In genomic region chr11:36247493-36247892, GRCh38 we compare ENCODE assay signal across 29 cellular contexts. TPM values are rescaled to one million over a fixed set of nuclear protein-coding genes. Genes with fewer than 3 reads are reported as not detected.
DNase-seq lines count a peak whose midpoint lies in the region; ATAC-seq, FAIRE-seq and TF ChIP-seq lines count a peak whose summit lies in the region.
"Had no signal": no experiment of that assay in that cellular context is flagged by ENCODE, and none has a peak within 500 bp of the region (broad histone marks: within the 10 kb centered on the region; RNA-seq: fewer than 3 reads in every experiment).

No MANE protein-coding gene starts in this region.

- TF ChIP-seq EP300 in K562 (IDR thresholded peaks at IDR 0.05; ENCODE audit: low read length) (no peak), HepG2 (IDR thresholded peaks at IDR 0.05; ENCODE audit: low read depth in 2 of 2, low read length in 2 of 2) (no peak), HepG2 (CRISPR knock-in tag; IDR thresholded peaks at IDR 0.05; ENCODE audit: borderline replicate concordance) (no peak)

- H3F3A ChIP-seq in neural progenitor cell (ENCODE audit: low read depth), result peaks cover 11% of the 10 kb centered on the region

- FAIRE-seq in K562 (lab: Jason Lieb, UNC), result no peak
- no peak for FAIRE-seq in HepG2 (lab: Jason Lieb, UNC)
- FAIRE-seq: A204.1, GM12878, GM12892, GM18507 had no signal

- in situ Hi-C loops in K562 (cut with MboI), result no loop called here
- in situ Hi-C loops in HepG2 (cut with HindIII; ENCODE audit: extremely low pct_ligation_motif_present, low pct_unique_long_range_greater_than_20kb), result no loop called here

- H3K27me3 Mint-ChIP-seq in WTC11 (ENCODE audit: low read depth) (peaks cover 3% of the 10 kb centered on the region; the same call in 1 of the 2 replicates), neural progenitor cell (ENCODE audit: insufficient read depth, low read depth) (peaks cover 7% of the 10 kb centered on the region)

- H3K27ac ChIP-seq in K562 (ENCODE audit: extremely low read depth, low read depth, low read length) (no peak overlapping the region), HepG2 (ENCODE audit: extremely low read length, insufficient read depth, low read length) (no peak overlapping the region), neural progenitor cell (no peak overlapping the region)
- H3K27ac ChIP-seq: BLaER1 had no signal

- intact Hi-C loops in K562 (cut with micrococcal nuclease) (no loop called here), HepG2 (cut with micrococcal nuclease; ENCODE audit: unreplicated experiment) (no loop called here)

- H3K36me3 ChIP-seq in K562 (ENCODE audit: control insufficient read depth, insufficient read depth, low read length) (no peaks in the 10 kb centered on the region), HepG2 (replicated peaks in 1 of 2; ENCODE audit: control insufficient read depth in 1 of 2, insufficient read depth in 2 of 2, low read length in 2 of 2) (no peaks in the 10 kb centered on the region), neural progenitor cell (peaks cover 5% of the 10 kb centered on the region)
- H3K36me3 ChIP-seq: BE2C had no signal

- DNase-seq in WTC11 (ENCODE audit: low spot score), result no peak
- DNase-seq in K562 (ENCODE audit: extremely low read depth in 1 of 4, low spot score in 3 of 4), result no peak
- DNase-seq in HepG2 (ENCODE audit: low spot score), result no peak
- DNase-seq in neural progenitor cell (ENCODE audit: low spot score), result no peak
- DNase-seq in pons (ENCODE audit: low spot score), result no peak
- DNase-seq in stimulated activated CD4-positive, alpha-beta T cell treated with anti-CD3 and anti-CD28 coated beads, Interleukin-2, amount 100 ng/mL, for 48 hours, result no peak
- DNase-seq: 8988T; ACHN; BE2C; C1 segment of cervical spinal cord; CD4-positive, alpha-beta memory T cell; CD4-positive, CD25-positive, alpha-beta regulatory T cell; CD8-positive, alpha-beta memory T cell; COR-L47; DMS 273 treated with DMSO at 0.1 percent for 48 hours; DMS153; DMS53; DMS79; DND-41; EL; GDM1 had no signal

- H3K4me1 Mint-ChIP-seq in WTC11 (no peaks in the 10 kb centered on the region), neural progenitor cell (peaks cover 14% of the 10 kb centered on the region)
- H3K4me1 Mint-ChIP-seq: CD4-positive, alpha-beta memory T cell; CD4-positive, CD25-positive, alpha-beta regulatory T cell; CD8-positive, alpha-beta memory T cell had no signal

- no peaks in the 10 kb centered on the region for H3K36me3 Mint-ChIP-seq in WTC11
- H3K36me3 Mint-ChIP-seq in neural progenitor cell, result no peaks in the 10 kb centered on the region
- H3K36me3 Mint-ChIP-seq: CD14-positive monocyte; CD4-positive, alpha-beta memory T cell; CD4-positive, CD25-positive, alpha-beta regulatory T cell; CD8-positive, alpha-beta memory T cell had no signal

- no peak overlapping the region for H3K4me2 ChIP-seq in K562 (ENCODE audit: insufficient read depth, low read length)
- no peak overlapping the region for H3K4me2 ChIP-seq in HepG2 (ENCODE audit: low read depth, low read length)
- no peak overlapping the region for H3K4me2 ChIP-seq in neural progenitor cell
- H3K4me2 ChIP-seq: BLaER1 had no signal

- H4K20me1 ChIP-seq in K562 (replicated peaks; ENCODE audit: control insufficient read depth, insufficient read depth, low read length) (no peaks in the 10 kb centered on the region; the same call in 1 of the 2 replicates), HepG2 (ENCODE audit: insufficient read depth, low read length) (no peaks in the 10 kb centered on the region), neural progenitor cell (ENCODE audit: low read depth) (no peaks in the 10 kb centered on the region)
- H4K20me1 ChIP-seq: BLaER1 had no signal

- TF ChIP-seq POLR2A in K562 (conservative IDR thresholded peaks at IDR 0.05), result no peak
- no peak for TF ChIP-seq POLR2A in HepG2 (IDR thresholded peaks at IDR 0.05; ENCODE audit: insufficient read depth in 1 of 2, low read depth in 2 of 2, low read length in 2 of 2)

- POLR2A ChIA-PET in WTC11 (lab: Charles Lee), result no interaction called here
- POLR2A ChIA-PET in K562 (lab: Yijun Ruan, JAX), result no interaction called here
- POLR2A ChIA-PET in HepG2 (lab: Yijun Ruan, JAX), result no interaction called here

- CTCF ChIA-PET in WTC11 (lab: Charles Lee), result no interaction called here
- CTCF ChIA-PET in K562 (lab: Yijun Ruan, JAX; ENCODE audit: low intra/inter-chr PET ratio), result no interaction called here
- CTCF ChIA-PET in HepG2 (lab: Yijun Ruan, JAX; ENCODE audit: low intra/inter-chr PET ratio, low total read pairs), result no interaction called here

- no peak for ATAC-seq in WTC11
- no peak for ATAC-seq in K562
- no peak for ATAC-seq in HepG2
- no peak for ATAC-seq in GM18520 (IDR thresholded peaks at IDR 0.05; ENCODE audit: unreplicated experiment)
- ATAC-seq: GM12878 had no signal

- no peaks in the 10 kb centered on the region for H3K9me1 ChIP-seq in K562 (ENCODE audit: control insufficient read depth, insufficient read depth, low read length)

- no peak for TF ChIP-seq RAD21 in K562 (CRISPR knock-in tag; conservative IDR thresholded peaks at IDR 0.05 in 1 of 2, IDR thresholded peaks at IDR 0.05 in 1 of 2)
- TF ChIP-seq RAD21 in HepG2 (CRISPR knock-in tag; IDR thresholded peaks at IDR 0.05), result no peak

- peaks cover 24% of the 10 kb centered on the region for H3K9me3 Mint-ChIP-seq in WTC11
- H3K9me3 Mint-ChIP-seq in neural progenitor cell, result peaks cover 2% of the 10 kb centered on the region
- H3K9me3 Mint-ChIP-seq: CD8-positive, alpha-beta memory T cell had no signal

- no peak overlapping the region for H3K4me3 ChIP-seq in K562
- no peak overlapping the region for H3K4me3 ChIP-seq in HepG2 (replicated peaks in 1 of 3; ENCODE audit: insufficient read depth in 1 of 3, low read depth in 2 of 3, low read length in 3 of 3)
- no peak overlapping the region for H3K4me3 ChIP-seq in neural progenitor cell
- H3K4me3 ChIP-seq: BLaER1, GM12878 had no signal

- H3K27ac Mint-ChIP-seq in WTC11, result no peak overlapping the region
- peak overlapping the region; percentile 65 for H3K27ac Mint-ChIP-seq in neural progenitor cell
- H3K27ac Mint-ChIP-seq: CD4-positive, alpha-beta memory T cell; CD4-positive, CD25-positive, alpha-beta regulatory T cell; CD8-positive, alpha-beta memory T cell had no signal

- BruUV-seq in K562 (replicated peaks; lab: Mats Ljungman, UMichigan) (no TSS peak), HepG2 (replicated peaks; lab: Mats Ljungman, UMichigan) (no TSS peak)

- no peak overlapping the region for H3K9ac ChIP-seq in K562 (ENCODE audit: insufficient read depth in 1 of 2, low read depth in 2 of 2, low read length in 2 of 2)
- H3K9ac ChIP-seq in HepG2 (ENCODE audit: insufficient read depth, low read depth, low read length), result no peak overlapping the region
- no peak overlapping the region for H3K9ac ChIP-seq in neural progenitor cell
- H3K9ac ChIP-seq: BLaER1 had no signal

- H2AFZ ChIP-seq in K562 (ENCODE audit: low read depth, low read length) (no peak overlapping the region), HepG2 (ENCODE audit: low read length) (no peak overlapping the region), neural progenitor cell (replicated peaks) (no peak overlapping the region)

- no peak for TF ChIP-seq CTCF in WTC11 (IDR thresholded peaks at IDR 0.05)
- TF ChIP-seq CTCF in K562 (IDR thresholded peaks at IDR 0.05 in 2 of 3, conservative IDR thresholded peaks at IDR 0.05 in 1 of 3; ENCODE audit: insufficient read depth in 2 of 3, low read depth in 1 of 3, low read length in 3 of 3), result no peak
- TF ChIP-seq CTCF in HepG2 (CRISPR knock-in tag; IDR thresholded peaks at IDR 0.05), result no peak
- TF ChIP-seq CTCF in neural progenitor cell (IDR thresholded peaks at IDR 0.05), result no peak

- H3K9me3 ChIP-seq in K562 (replicated peaks; ENCODE audit: control insufficient read depth, insufficient read depth, low read depth, low read length) (no peaks in the 10 kb centered on the region), HepG2 (ENCODE audit: low read length) (no peaks in the 10 kb centered on the region), neural progenitor cell (ENCODE audit: low read depth) (no peaks in the 10 kb centered on the region)
- H3K9me3 ChIP-seq: BE2C had no signal

- 2% methylated on average over 3 of the region's 3 CpGs for WGBS in K562 (ENCODE audit: insufficient coverage, low coverage, missing lambda C conversion rate)
- 0% methylated on average over 3 of the region's 3 CpGs for WGBS in HepG2 (ENCODE audit: low lambda C conversion rate)

- peaks cover 2 to 5% of the 10 kb centered on the region in 2 experiments; a peak in 1 of 5 replicates for H3K27me3 ChIP-seq in K562 (ENCODE audit: control insufficient read depth in 2 of 2, insufficient read depth in 2 of 2, low read length in 2 of 2)
- H3K27me3 ChIP-seq in HepG2 (ENCODE audit: control insufficient read depth in 1 of 2, insufficient read depth in 2 of 2, low read length in 2 of 2), result 0 out of 5 replicates have a peak, but pooled peaks cover 0 to 4% of the 10 kb centered on the region in 2 experiments
- no peaks in the 10 kb centered on the region for H3K27me3 ChIP-seq in neural progenitor cell
- H3K27me3 ChIP-seq: BE2C, BLaER1 had no signal

- H3K4me3 Mint-ChIP-seq in WTC11 (no peak overlapping the region), neural progenitor cell (no peak overlapping the region)
- H3K4me3 Mint-ChIP-seq: CD14-positive monocyte; CD4-positive, alpha-beta memory T cell; CD4-positive, CD25-positive, alpha-beta regulatory T cell; CD8-positive, alpha-beta memory T cell had no signal

- H3K79me2 ChIP-seq in K562 (ENCODE audit: control insufficient read depth, insufficient read depth, low read length), result no peaks in the 10 kb centered on the region
- no peaks in the 10 kb centered on the region for H3K79me2 ChIP-seq in HepG2 (ENCODE audit: insufficient read depth, low read length)
- no peaks in the 10 kb centered on the region for H3K79me2 ChIP-seq in neural progenitor cell (ENCODE audit: low read depth)

- H3K4me1 ChIP-seq in K562 (replicated peaks in 1 of 2; ENCODE audit: control insufficient read depth in 2 of 2, insufficient read depth in 2 of 2, low read length in 2 of 2) (no peaks in the 10 kb centered on the region), HepG2 (ENCODE audit: insufficient read depth, low read length) (no peaks in the 10 kb centered on the region), neural progenitor cell (peaks cover 13% of the 10 kb centered on the region)
- H3K4me1 ChIP-seq: BE2C had no signal

RNA-seq across cellular contexts. Expression of gene COMMD9, which starts 41.7 kb away (rescaled TPM):
- total RNA-seq in WTC11 (2021) (26.1 to 33.3 TPM (median 27.1 TPM) in 3 replicates), K562 (2014; rRNA removed) (32.2 and 33.1 TPM in 2 replicates), K562 (2014; rRNA removed; fragmentation: Illumina TruSeq; extraction: Trizol) (27.3 and 29.6 TPM in 2 replicates), K562 (2015; rRNA removed; fragmentation: Illumina TruSeq; extraction: Trizol) (38.9 and 40.0 TPM in 2 replicates), K562 (2021) (49.5 and 52.3 TPM in 2 replicates), HepG2 (2016; rRNA removed; fragmentation: Illumina TruSeq; extraction: Trizol) (76.7 and 103 TPM in 2 replicates), neural progenitor cell (ENCODE audit: low replicate concordance) (27.0 and 28.4 TPM in 2 replicates)
- 7.3 and 10.3 TPM in 2 replicates for total RNA-seq in K562 (2011; cell fraction: chromatin; rRNA removed; ENCODE audit: low replicate concordance)
- total RNA-seq in K562 (2011; cell fraction: nucleolus; rRNA removed), result 7.8 and 7.9 TPM in 2 replicates
- 10.5 and 13.7 TPM in 2 replicates for total RNA-seq in K562 (2011; cell fraction: nucleoplasm; rRNA removed)
- polyA plus RNA-seq in K562 (2011; rRNA removed) (41.8 and 46.5 TPM in 2 replicates), K562 (2014; fragmentation: Illumina TruSeq; extraction: Trizol) (40.6 and 58.6 TPM in 2 replicates), K562 (2014; fragmentation: Nextera tagmentation; extraction: Ambion mirVana) (100 to 1,000 TPM; 115 to 121 TPM), K562 (2014; rRNA removed) (48.0 and 54.6 TPM in 2 replicates), HepG2 (2011; rRNA removed) (43.6 and 47.3 TPM in 2 replicates)
- 40.7 and 66.0 TPM in 2 replicates for polyA plus RNA-seq in K562 (2011; cell fraction: cytosol; rRNA removed)
- polyA plus RNA-seq in K562 (2011; cell fraction: nucleus; rRNA removed), result 30.8 and 37.3 TPM in 2 replicates
- 31.3 and 34.4 TPM in 2 replicates for polyA plus RNA-seq in K562 (2012)
- polyA minus RNA-seq in K562 (2011; rRNA and poly(A)+ RNA removed), result 24.1 and 28.4 TPM in 2 replicates
- 15.6 and 19.9 TPM in 2 replicates for polyA minus RNA-seq in K562 (2011; cell fraction: cytosol; rRNA and poly(A)+ RNA removed)
- 4.7 and 6.4 TPM in 2 replicates for polyA minus RNA-seq in K562 (2011; cell fraction: nucleus; rRNA and poly(A)+ RNA removed)
- 20.2 and 31.5 TPM in 2 replicates for total RNA-seq in HepG2 (2016; cell fraction: cytosol; rRNA removed; fragmentation: Illumina TruSeq; extraction: Trizol; ENCODE audit: low read depth)
- total RNA-seq in HepG2 (2016; cell fraction: insoluble cytoplasmic fraction; rRNA removed; fragmentation: Illumina TruSeq; extraction: Trizol), result 74.2 and 108 TPM in 2 replicates
- total RNA-seq in HepG2 (2016; cell fraction: membrane; rRNA removed; fragmentation: Illumina TruSeq; extraction: Trizol), result 50.6 and 58.1 TPM in 2 replicates
- 31.5 and 37.0 TPM in 2 replicates for total RNA-seq in HepG2 (2016; cell fraction: nucleus; rRNA removed; fragmentation: Illumina TruSeq; extraction: Trizol)
- 31.6 and 41.1 TPM in 2 replicates for polyA plus RNA-seq in HepG2 (2011; cell fraction: cytosol; rRNA removed)
- 34.3 and 38.0 TPM in 2 replicates for polyA plus RNA-seq in HepG2 (2011; cell fraction: nucleus; rRNA removed)
- 21.2 and 32.0 TPM in 2 replicates for polyA plus RNA-seq in HepG2 (2012)
- 37.1 and 37.2 TPM in 2 replicates for polyA plus RNA-seq in HepG2 (2016; cell fraction: cytosol; fragmentation: Illumina TruSeq; extraction: Trizol; ENCODE audit: low read depth)
- polyA plus RNA-seq in HepG2 (2016; cell fraction: insoluble cytoplasmic fraction; fragmentation: Illumina TruSeq; extraction: Trizol; ENCODE audit: low read depth), result 119 and 125 TPM in 2 replicates
- 40.9 and 54.7 TPM in 2 replicates for polyA plus RNA-seq in HepG2 (2016; cell fraction: membrane; fragmentation: Illumina TruSeq; extraction: Trizol; ENCODE audit: low read depth)
- 51.5 and 57.1 TPM in 2 replicates for polyA plus RNA-seq in HepG2 (2016; cell fraction: nucleus; fragmentation: Illumina TruSeq; extraction: Trizol; ENCODE audit: insufficient read depth, low read depth)
- 48.6 and 163 TPM in 2 replicates for polyA minus RNA-seq in HepG2 (2011; rRNA and poly(A)+ RNA removed; ENCODE audit: low replicate concordance)
- 10.0 and 12.1 TPM in 2 replicates for polyA minus RNA-seq in HepG2 (2011; cell fraction: cytosol; rRNA and poly(A)+ RNA removed)
- 26.5 and 29.2 TPM in 2 replicates for polyA minus RNA-seq in HepG2 (2011; cell fraction: nucleus; rRNA and poly(A)+ RNA removed)

RNA-seq across cellular contexts. Expression of gene PRR5L, which starts 48.6 kb away (rescaled TPM):
- total RNA-seq in WTC11 (2021) (3.9 to 4.6 TPM (median 4.0 TPM) in 3 replicates), K562 (2014; rRNA removed) (0.53 TPM in 1 of 2 replicates, not detected in the other), K562 (2014; rRNA removed; fragmentation: Illumina TruSeq; extraction: Trizol) (0.16 and 0.29 TPM in 2 replicates), K562 (2015; rRNA removed; fragmentation: Illumina TruSeq; extraction: Trizol) (0.11 TPM in 1 of 2 replicates, not detected in the other), K562 (2021) (0.07 and 0.60 TPM in 2 replicates), HepG2 (2016; rRNA removed; fragmentation: Illumina TruSeq; extraction: Trizol) (not detected in 2 replicates), neural progenitor cell (ENCODE audit: low replicate concordance) (14.7 and 23.4 TPM in 2 replicates)
- total RNA-seq in K562 (2011; cell fraction: chromatin; rRNA removed; ENCODE audit: low replicate concordance), result 0.37 and 0.74 TPM in 2 replicates
- 0.50 and 0.66 TPM in 2 replicates for total RNA-seq in K562 (2011; cell fraction: nucleolus; rRNA removed)
- 0.22 and 1.3 TPM in 2 replicates for total RNA-seq in K562 (2011; cell fraction: nucleoplasm; rRNA removed)
- polyA plus RNA-seq in K562 (2011; rRNA removed) (0.15 and 0.36 TPM in 2 replicates), K562 (2014; fragmentation: Illumina TruSeq; extraction: Trizol) (0.39 and 0.40 TPM in 2 replicates), K562 (2014; fragmentation: Nextera tagmentation; extraction: Ambion mirVana) (under 1 TPM in 1 of 2 experiments, not detected in 1; 0.25 TPM), K562 (2014; rRNA removed) (0.50 and 2.5 TPM in 2 replicates), HepG2 (2011; rRNA removed) (0.16 TPM in 1 of 2 replicates, not detected in the other)
- 0.09 and 0.15 TPM in 2 replicates for polyA plus RNA-seq in K562 (2011; cell fraction: cytosol; rRNA removed)
- 0.20 and 0.63 TPM in 2 replicates for polyA plus RNA-seq in K562 (2011; cell fraction: nucleus; rRNA removed)
- 0.30 and 0.79 TPM in 2 replicates for polyA plus RNA-seq in K562 (2012)
- polyA minus RNA-seq in K562 (2011; rRNA and poly(A)+ RNA removed), result 0.18 and 0.33 TPM in 2 replicates
- not detected in 2 replicates for polyA minus RNA-seq in K562 (2011; cell fraction: cytosol; rRNA and poly(A)+ RNA removed)
- polyA minus RNA-seq in K562 (2011; cell fraction: nucleus; rRNA and poly(A)+ RNA removed), result 0.11 and 0.81 TPM in 2 replicates
- total RNA-seq in HepG2 (2016; cell fraction: cytosol; rRNA removed; fragmentation: Illumina TruSeq; extraction: Trizol; ENCODE audit: low read depth), result not detected in 2 replicates
- not detected in 2 replicates for total RNA-seq in HepG2 (2016; cell fraction: insoluble cytoplasmic fraction; rRNA removed; fragmentation: Illumina TruSeq; extraction: Trizol)
- not detected in 2 replicates for total RNA-seq in HepG2 (2016; cell fraction: membrane; rRNA removed; fragmentation: Illumina TruSeq; extraction: Trizol)
- not detected in 2 replicates for total RNA-seq in HepG2 (2016; cell fraction: nucleus; rRNA removed; fragmentation: Illumina TruSeq; extraction: Trizol)
- 0.05 and 0.07 TPM in 2 replicates for polyA plus RNA-seq in HepG2 (2011; cell fraction: cytosol; rRNA removed)
- 0.54 and 0.64 TPM in 2 replicates for polyA plus RNA-seq in HepG2 (2011; cell fraction: nucleus; rRNA removed)
- polyA plus RNA-seq in HepG2 (2012), result not detected in 2 replicates
- not detected in 2 replicates for polyA plus RNA-seq in HepG2 (2016; cell fraction: cytosol; fragmentation: Illumina TruSeq; extraction: Trizol; ENCODE audit: low read depth)
- not detected in 2 replicates for polyA plus RNA-seq in HepG2 (2016; cell fraction: insoluble cytoplasmic fraction; fragmentation: Illumina TruSeq; extraction: Trizol; ENCODE audit: low read depth)
- polyA plus RNA-seq in HepG2 (2016; cell fraction: membrane; fragmentation: Illumina TruSeq; extraction: Trizol; ENCODE audit: low read depth), result not detected in 2 replicates
- not detected in 2 replicates for polyA plus RNA-seq in HepG2 (2016; cell fraction: nucleus; fragmentation: Illumina TruSeq; extraction: Trizol; ENCODE audit: insufficient read depth, low read depth)
- 0.40 and 6.6 TPM in 2 replicates for polyA minus RNA-seq in HepG2 (2011; rRNA and poly(A)+ RNA removed; ENCODE audit: low replicate concordance)
- polyA minus RNA-seq in HepG2 (2011; cell fraction: cytosol; rRNA and poly(A)+ RNA removed), result not detected in 2 replicates
- not detected in 2 replicates for polyA minus RNA-seq in HepG2 (2011; cell fraction: nucleus; rRNA and poly(A)+ RNA removed)
- total RNA-seq: G401 had no signal
